ENCODE assay signal across 2 cellular contexts in the genomic region with DNA sequence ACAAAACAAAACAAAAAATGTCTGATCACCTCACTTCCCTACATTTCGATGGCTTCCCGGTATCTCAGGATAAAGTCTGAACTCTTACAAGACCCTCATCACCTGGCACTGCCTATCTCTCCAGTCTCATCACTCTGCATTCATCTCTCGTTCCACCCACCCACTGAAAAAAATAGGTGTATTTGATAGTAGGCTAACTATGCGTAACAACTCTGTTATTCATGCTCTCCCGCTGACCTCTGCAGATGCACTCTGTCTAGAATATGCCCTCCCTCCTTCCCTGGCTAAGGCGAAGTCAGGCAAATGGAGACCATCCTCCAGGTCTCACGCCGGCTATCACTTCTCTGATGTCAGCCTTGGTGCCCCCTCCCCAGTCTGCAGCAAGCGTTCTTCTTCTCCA.
A peak's percentile ranks its signal among the peaks of the same experiment; 100 is the strongest.
TF ChIP-seq lines count a peak whose summit lies in the region.

No MANE protein-coding gene starts in this region.

TF ChIP-seq in HepG2, 621 proteins besides CTCF, POLR2A, EP300 and RAD21:
- TF ChIP-seq, protein P1, sequence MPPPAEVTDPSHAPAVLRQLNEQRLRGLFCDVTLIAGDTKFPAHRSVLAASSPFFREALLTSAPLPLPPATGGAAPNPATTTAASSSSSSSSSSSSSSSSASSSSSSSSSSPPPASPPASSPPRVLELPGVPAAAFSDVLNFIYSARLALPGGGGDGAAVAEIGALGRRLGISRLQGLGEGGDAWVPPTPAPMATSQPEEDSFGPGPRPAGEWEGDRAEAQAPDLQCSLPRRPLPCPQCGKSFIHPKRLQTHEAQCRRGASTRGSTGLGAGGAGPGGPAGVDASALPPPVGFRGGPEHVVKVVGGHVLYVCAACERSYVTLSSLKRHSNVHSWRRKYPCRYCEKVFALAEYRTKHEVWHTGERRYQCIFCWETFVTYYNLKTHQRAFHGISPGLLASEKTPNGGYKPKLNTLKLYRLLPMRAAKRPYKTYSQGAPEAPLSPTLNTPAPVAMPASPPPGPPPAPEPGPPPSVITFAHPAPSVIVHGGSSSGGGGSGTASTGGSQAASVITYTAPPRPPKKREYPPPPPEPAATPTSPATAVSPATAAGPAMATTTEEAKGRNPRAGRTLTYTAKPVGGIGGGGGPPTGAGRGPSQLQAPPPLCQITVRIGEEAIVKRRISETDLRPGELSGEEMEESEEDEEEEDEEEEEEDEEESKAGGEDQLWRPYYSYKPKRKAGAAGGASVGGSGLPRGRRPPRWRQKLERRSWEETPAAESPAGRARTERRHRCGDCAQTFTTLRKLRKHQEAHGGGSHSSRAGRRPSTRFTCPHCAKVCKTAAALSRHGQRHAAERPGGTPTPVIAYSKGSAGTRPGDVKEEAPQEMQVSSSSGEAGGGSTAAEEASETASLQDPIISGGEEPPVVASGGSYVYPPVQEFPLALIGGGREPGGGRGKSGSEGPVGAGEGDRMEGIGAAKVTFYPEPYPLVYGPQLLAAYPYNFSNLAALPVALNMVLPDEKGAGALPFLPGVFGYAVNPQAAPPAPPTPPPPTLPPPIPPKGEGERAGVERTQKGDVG (CRISPR knock-in tag; IDR thresholded peaks at IDR 0.05; ENCODE audit: borderline replicate concordance) = 0 out of 2 replicates have a peak, but pooled peaks have one; percentile 33
- TF ChIP-seq ZNF713 (CRISPR knock-in tag; IDR thresholded peaks at IDR 0.05) (no peak), ZNF205 (CRISPR knock-in tag; IDR thresholded peaks at IDR 0.05) (no peak), ZBTB38 (CRISPR knock-in tag; IDR thresholded peaks at IDR 0.05) (peak; percentile 64)

TF ChIP-seq in H1, 55 proteins besides CTCF, POLR2A, EP300 and RAD21:
- no peak for TF ChIP-seq POLR2AphosphoS5 (IDR thresholded peaks at IDR 0.05; ENCODE audit: low read depth, low read length)
- no peak for TF ChIP-seq KDM4A (IDR thresholded peaks at IDR 0.05; ENCODE audit: low read depth, low read length, severe bottlenecking)
- TF ChIP-seq EGR1 (IDR thresholded peaks at IDR 0.05; ENCODE audit: borderline replicate concordance, low read depth, low read length) = no peak
- no peak for TF ChIP-seq CREB1 (IDR thresholded peaks at IDR 0.05)
- TF ChIP-seq NRF1 (IDR thresholded peaks at IDR 0.05; ENCODE audit: low read depth, low read length) = no peak
- no peak for TF ChIP-seq RNF2 (IDR thresholded peaks at IDR 0.05; ENCODE audit: borderline replicate concordance, low read depth, low read length, missing control alignments, poor library complexity, severe bottlenecking)
- TF ChIP-seq HDAC2 (IDR thresholded peaks at IDR 0.05; ENCODE audit: borderline replicate concordance in 1 of 2, low read depth in 2 of 2, low read length in 2 of 2) = no peak
- TF ChIP-seq CBX5 (IDR thresholded peaks at IDR 0.05; ENCODE audit: low read depth, low read length) = no peak
- TF ChIP-seq TAF7 (optimal IDR thresholded peaks at IDR 0.05; ENCODE audit: borderline replicate concordance, low read depth, low read length) = no peak
- TF ChIP-seq EZH2 (IDR thresholded peaks at IDR 0.05; ENCODE audit: low read depth, low read length, severe bottlenecking) = no peak
